In the genomic region with DNA sequence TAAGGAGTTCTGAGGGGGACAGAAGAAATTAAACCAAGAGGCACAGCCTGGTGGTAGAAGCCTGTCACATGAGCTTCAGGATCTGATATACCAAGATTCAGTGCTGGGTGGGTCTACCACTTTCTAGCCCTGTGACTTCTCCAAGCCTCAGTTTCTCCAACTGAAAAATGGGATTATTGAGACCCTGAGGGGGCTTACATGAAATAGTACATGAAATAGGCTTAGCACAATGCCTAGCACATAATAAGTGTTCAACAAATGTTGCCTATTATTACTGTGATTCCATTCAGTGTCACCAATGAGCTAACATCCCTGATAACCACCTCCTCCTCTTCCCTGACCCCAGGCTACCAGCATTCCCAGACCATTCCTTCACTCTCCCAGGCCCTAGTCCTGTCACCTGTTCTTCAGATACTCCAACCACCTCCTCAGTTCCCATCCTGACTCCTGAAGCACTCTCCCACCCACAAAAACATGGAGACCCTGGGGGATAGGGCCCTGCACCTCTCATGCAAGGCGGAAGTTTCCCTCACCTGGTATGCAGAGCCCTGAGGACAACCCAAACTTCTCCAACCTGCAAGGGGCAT, we compare ENCODE assay signal across 9 cellular contexts. TPM values are rescaled to one million over a fixed set of nuclear protein-coding genes. Genes with fewer than 3 reads are reported as not detected.
DNase-seq lines count a peak whose midpoint lies in the region; ATAC-seq and TF ChIP-seq lines count a peak whose summit lies in the region.
"Had no signal": no experiment of that assay in that cellular context is flagged by ENCODE, and none has a peak within 500 bp of the region (broad histone marks: within the 10 kb centered on the region; RNA-seq: fewer than 3 reads in every experiment).

No MANE protein-coding gene starts in this region.

- ATAC-seq in activated T-helper 17 cell treated with anti-CD3 and anti-CD28 coated beads, Interleukin-2, amount 50 U/mL, for 72 hours (replicated peaks), result no peak
- no peak for ATAC-seq in stimulated activated effector memory CD8-positive, alpha-beta T cell treated with anti-CD3 and anti-CD28 coated beads, Interleukin-12 subunit alpha, Interleukin-12 subunit beta, amount 100 ng/mL, for 72 hours

- no peak for TF ChIP-seq CTCF in GM20000 (IDR thresholded peaks at IDR 0.05; ENCODE audit: extremely low read depth, missing control alignments)

- H3K27me3 ChIP-seq in HUES48 (ENCODE audit: control insufficient read depth, insufficient read depth, low read length) (no peaks in the 10 kb centered on the region), iPS-18a (ENCODE audit: control insufficient read depth, insufficient read depth, low read length) (no peaks in the 10 kb centered on the region)

- peaks cover 42% of the 10 kb centered on the region for H3K36me3 Mint-ChIP-seq in activated T-helper 17 cell treated with anti-CD3 and anti-CD28 coated beads, Interleukin-2, amount 50 U/mL, for 72 hours (ENCODE audit: low read depth)
- H3K36me3 Mint-ChIP-seq in stimulated activated effector memory CD8-positive, alpha-beta T cell treated with anti-CD3 and anti-CD28 coated beads, Interleukin-12 subunit alpha, Interleukin-12 subunit beta, amount 100 ng/mL, for 72 hours, result peaks cover 33% of the 10 kb centered on the region

- peak overlapping the region; percentile 88 for H3K4me3 Mint-ChIP-seq in activated T-helper 17 cell treated with anti-CD3 and anti-CD28 coated beads, Interleukin-2, amount 50 U/mL, for 72 hours
- peak overlapping the region; percentile 78 for H3K4me3 Mint-ChIP-seq in stimulated activated effector memory CD8-positive, alpha-beta T cell treated with anti-CD3 and anti-CD28 coated beads, Interleukin-12 subunit alpha, Interleukin-12 subunit beta, amount 100 ng/mL, for 72 hours

- H3K27ac ChIP-seq in HUES48 (ENCODE audit: low read depth, low read length), result peak overlapping the region; percentile 65
- peak overlapping the region; percentile 61 for H3K27ac ChIP-seq in iPS-18a (ENCODE audit: low read length)
- H3K27ac ChIP-seq: neutrophil had no signal

- H3K9me3 ChIP-seq in HUES48 (ENCODE audit: control insufficient read depth, insufficient read depth, low read length), result no peaks in the 10 kb centered on the region
- no peaks in the 10 kb centered on the region for H3K9me3 ChIP-seq in iPS-18a (ENCODE audit: control insufficient read depth, low read depth, low read length)
- H3K9me3 ChIP-seq: neutrophil had no signal

- no peak for DNase-seq in stimulated activated effector memory CD8-positive, alpha-beta T cell treated with anti-CD3 and anti-CD28 coated beads, Interleukin-12 subunit alpha, Interleukin-12 subunit beta, amount 100 ng/mL, for 72 hours (ENCODE audit: low spot score in 2 of 2)
- no peak for DNase-seq in LoVo (ENCODE audit: low spot score)
- DNase-seq in NOMO-1 (lab: John Stamatoyannopoulos, UW; ENCODE audit: unreplicated experiment in 2 of 2), result no peak
- no peak for DNase-seq in NCI-H1105 treated with DMSO at 0.1 percent for 48 hours (lab: John Stamatoyannopoulos, UW)
- no peak for DNase-seq in GM20000 (ENCODE audit: low spot score)

- H3K9ac ChIP-seq in HUES48 (ENCODE audit: low read depth, low read length) (no peak overlapping the region), iPS-18a (ENCODE audit: low read length) (no peak overlapping the region)

- H3K4me3 ChIP-seq in HUES48 (ENCODE audit: low read depth, low read length), result peak overlapping the region; percentile 64
- peak overlapping the region; percentile 86 for H3K4me3 ChIP-seq in iPS-18a (ENCODE audit: low read length)

- H3K27ac Mint-ChIP-seq in activated T-helper 17 cell treated with anti-CD3 and anti-CD28 coated beads, Interleukin-2, amount 50 U/mL, for 72 hours, result peak overlapping the region; percentile 50
- H3K27ac Mint-ChIP-seq in stimulated activated effector memory CD8-positive, alpha-beta T cell treated with anti-CD3 and anti-CD28 coated beads, Interleukin-12 subunit alpha, Interleukin-12 subunit beta, amount 100 ng/mL, for 72 hours, result peak overlapping the region; percentile 93

- H3K9me3 Mint-ChIP-seq in activated T-helper 17 cell treated with anti-CD3 and anti-CD28 coated beads, Interleukin-2, amount 50 U/mL, for 72 hours, result no peaks in the 10 kb centered on the region
- no peaks in the 10 kb centered on the region for H3K9me3 Mint-ChIP-seq in stimulated activated effector memory CD8-positive, alpha-beta T cell treated with anti-CD3 and anti-CD28 coated beads, Interleukin-12 subunit alpha, Interleukin-12 subunit beta, amount 100 ng/mL, for 72 hours

- H3K27me3 Mint-ChIP-seq in activated T-helper 17 cell treated with anti-CD3 and anti-CD28 coated beads, Interleukin-2, amount 50 U/mL, for 72 hours, result no peaks in the 10 kb centered on the region

- H3K36me3 ChIP-seq in HUES48 (ENCODE audit: control insufficient read depth, insufficient read depth, low read length) (peaks cover 55% of the 10 kb centered on the region), iPS-18a (ENCODE audit: control insufficient read depth, low read depth, low read length) (peaks cover 49% of the 10 kb centered on the region)

- peaks cover 34% of the 10 kb centered on the region for H3K4me1 ChIP-seq in HUES48 (ENCODE audit: control insufficient read depth, insufficient read depth, low read length)
- peaks cover 25% of the 10 kb centered on the region for H3K4me1 ChIP-seq in iPS-18a (ENCODE audit: control insufficient read depth, low read depth, low read length)

- peaks cover 52% of the 10 kb centered on the region for H3K4me1 Mint-ChIP-seq in activated T-helper 17 cell treated with anti-CD3 and anti-CD28 coated beads, Interleukin-2, amount 50 U/mL, for 72 hours
- H3K4me1 Mint-ChIP-seq in stimulated activated effector memory CD8-positive, alpha-beta T cell treated with anti-CD3 and anti-CD28 coated beads, Interleukin-12 subunit alpha, Interleukin-12 subunit beta, amount 100 ng/mL, for 72 hours, result peaks cover 53% of the 10 kb centered on the region

RNA-seq across cellular contexts. Expression of a gene that starts 1.8 kb away (rescaled TPM):
- 10 to 100 TPM in 1 of 2 donors, 1 to 10 TPM in 1; 4.1 to 13.6 TPM for total RNA-seq in activated T-helper 17 cell treated with anti-CD3 and anti-CD28 coated beads, Interleukin-2, amount 50 U/mL, for 72 hours

RNA-seq across cellular contexts. Expression of a gene that starts 12.7 kb away (rescaled TPM):
- 100 to 1,000 TPM in 1 of 2 donors, 10 to 100 TPM in 1; 92.1 to 171 TPM for total RNA-seq in activated T-helper 17 cell treated with anti-CD3 and anti-CD28 coated beads, Interleukin-2, amount 50 U/mL, for 72 hours

RNA-seq across cellular contexts. Expression of a gene that starts 15.2 kb away (rescaled TPM):
- not detected for total RNA-seq in activated T-helper 17 cell treated with anti-CD3 and anti-CD28 coated beads, Interleukin-2, amount 50 U/mL, for 72 hours

RNA-seq across cellular contexts. Expression of a gene that starts 58.0 kb away (rescaled TPM):
- not detected for total RNA-seq in activated T-helper 17 cell treated with anti-CD3 and anti-CD28 coated beads, Interleukin-2, amount 50 U/mL, for 72 hours
